Comparison of ENCODE assay signal across 2 cellular contexts in the genomic region with DNA sequence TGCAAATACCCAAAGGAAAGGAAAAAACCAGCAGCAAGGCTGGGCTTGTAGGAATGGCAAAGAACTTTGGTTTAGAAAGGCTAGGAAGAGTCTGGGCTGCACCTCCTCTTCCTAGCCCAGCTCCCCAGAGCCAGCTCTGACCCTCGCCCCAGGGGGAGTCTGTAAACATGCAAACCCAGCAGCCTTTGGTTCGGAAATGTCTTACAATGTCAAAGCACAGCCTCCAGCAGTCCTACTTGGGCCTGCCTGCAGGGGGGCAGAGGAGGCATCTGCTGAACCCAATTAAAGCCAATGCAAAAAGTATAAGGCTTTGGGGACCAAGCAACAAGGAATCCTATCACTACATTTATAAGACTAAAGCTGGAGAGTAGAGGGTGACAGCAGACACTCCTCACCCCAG.
TF ChIP-seq lines count a peak whose summit lies in the region.

No MANE protein-coding gene starts in this region.

TF ChIP-seq in A549, 52 proteins besides CTCF, POLR2A, EP300 and RAD21:
- TF ChIP-seq CEBPB (IDR thresholded peaks at IDR 0.05): no peak
- no peak for TF ChIP-seq REST (IDR thresholded peaks at IDR 0.05)
- no peak for TF ChIP-seq USF2 (IDR thresholded peaks at IDR 0.05)
- no peak for TF ChIP-seq ESRRA (IDR thresholded peaks at IDR 0.05; ENCODE audit: borderline replicate concordance, low read length)
- no peak for TF ChIP-seq PHF8 (IDR thresholded peaks at IDR 0.05; ENCODE audit: borderline replicate concordance, low read depth)
- TF ChIP-seq FOSB (CRISPR knock-in tag; IDR thresholded peaks at IDR 0.05): no peak
- TF ChIP-seq ZNF302 (CRISPR knock-in tag; IDR thresholded peaks at IDR 0.05): no peak
- TF ChIP-seq JUN (IDR thresholded peaks at IDR 0.05): no peak; a peak in 1 of 5 replicates
- TF ChIP-seq HMGXB4 (CRISPR knock-in tag; IDR thresholded peaks at IDR 0.05; ENCODE audit: borderline replicate concordance): no peak
- TF ChIP-seq NFE2L2 (conservative IDR thresholded peaks at IDR 0.05; ENCODE audit: low read length): no peak
- TF ChIP-seq JUNB (IDR thresholded peaks at IDR 0.05): no peak
- TF ChIP-seq NPAS2 (CRISPR knock-in tag; IDR thresholded peaks at IDR 0.05; ENCODE audit: borderline replicate concordance): no peak

TF ChIP-seq in K562, 482 proteins besides CTCF, POLR2A, EP300 and RAD21:
- TF ChIP-seq NFE2L1 (tag; IDR thresholded peaks at IDR 0.05; ENCODE audit: borderline replicate concordance, low read depth) (no peak), SUPT5H (IDR thresholded peaks at IDR 0.05) (peak; percentile 18; the same call in 1 of the 2 replicates), RBFOX2 (IDR thresholded peaks at IDR 0.05; ENCODE audit: low read depth, low read length) (peak; percentile 14; the same call in 1 of the 2 replicates)
